10 cellular contexts compared by ENCODE assay signal in genomic region chr21:26965567-26966359, GRCh38. TPM values are rescaled to one million over a fixed set of nuclear protein-coding genes. Genes with fewer than 3 reads are reported as not detected.
DNase-seq lines count a peak whose midpoint lies in the region; ATAC-seq, FAIRE-seq and TF ChIP-seq lines count a peak whose summit lies in the region.
"Had no signal": no experiment of that assay in that cellular context is flagged by ENCODE, and none has a peak within 500 bp of the region (broad histone marks: within the 10 kb centered on the region; RNA-seq: fewer than 3 reads in every experiment).

No MANE protein-coding gene starts in this region.

- no peak for FAIRE-seq in RCC 7860 (lab: Jason Lieb, UNC)
- FAIRE-seq: GM18507 had no signal

- DNase-seq in DMS53 (lab: John Stamatoyannopoulos, UW) (peak; percentile 84), glomerular visceral epithelial cell (ENCODE audit: extremely low spot score) (peak; percentile 77), osteocyte (ENCODE audit: extremely low spot score, unreplicated experiment) (peak; percentile 87), RCC 7860 (ENCODE audit: low spot score) (no peak)
- DNase-seq: naive B cell had no signal

- peaks cover 34% of the 10 kb centered on the region for H3K4me1 Mint-ChIP-seq in osteocyte (ENCODE audit: unreplicated experiment)
- H3K4me1 Mint-ChIP-seq: naive B cell had no signal

- peak overlapping the region; percentile 98 for H3K4me3 Mint-ChIP-seq in osteocyte (ENCODE audit: unreplicated experiment)

- no peaks in the 10 kb centered on the region for H3K27me3 Mint-ChIP-seq in osteocyte (ENCODE audit: unreplicated experiment)

- peak overlapping the region; percentile 98 for H3K27ac Mint-ChIP-seq in osteocyte (ENCODE audit: unreplicated experiment)

- H3K36me3 Mint-ChIP-seq in osteocyte (ENCODE audit: unreplicated experiment) = peaks cover 29% of the 10 kb centered on the region
- H3K36me3 Mint-ChIP-seq: naive B cell had no signal

- ATAC-seq in GM21515 (IDR thresholded peaks at IDR 0.05; ENCODE audit: unreplicated experiment) (no peak), GM21717 (IDR thresholded peaks at IDR 0.05; ENCODE audit: unreplicated experiment) (no peak), HG03045 (IDR thresholded peaks at IDR 0.05; ENCODE audit: unreplicated experiment) (no peak)

- H3K9me3 Mint-ChIP-seq in osteocyte (ENCODE audit: unreplicated experiment) = no peaks in the 10 kb centered on the region

- TF ChIP-seq CTCF in osteocyte (IDR thresholded peaks at IDR 0.05) = peak; percentile 55

TF ChIP-seq in PFSK-1, 5 proteins besides CTCF, POLR2A, EP300 and RAD21:
- TF ChIP-seq POLR2AphosphoS5 (IDR thresholded peaks at IDR 0.05; ENCODE audit: low read depth, low read length) (no peak), FOXP2 (optimal IDR thresholded peaks at IDR 0.05; ENCODE audit: borderline replicate concordance, extremely low read depth, extremely low read length, insufficient read depth) (peak; percentile 25)

RNA-seq across cellular contexts. Expression of gene ADAMTS5, which starts 1.1 kb away (rescaled TPM):
- 1.0 TPM for polyA plus RNA-seq in PFSK-1 (2012; ENCODE audit: insufficient read length, low read depth)
- 62.8 and 65.0 TPM in 2 replicates for total RNA-seq in osteocyte
